8 cellular contexts compared by ENCODE assay signal in the genomic region with DNA sequence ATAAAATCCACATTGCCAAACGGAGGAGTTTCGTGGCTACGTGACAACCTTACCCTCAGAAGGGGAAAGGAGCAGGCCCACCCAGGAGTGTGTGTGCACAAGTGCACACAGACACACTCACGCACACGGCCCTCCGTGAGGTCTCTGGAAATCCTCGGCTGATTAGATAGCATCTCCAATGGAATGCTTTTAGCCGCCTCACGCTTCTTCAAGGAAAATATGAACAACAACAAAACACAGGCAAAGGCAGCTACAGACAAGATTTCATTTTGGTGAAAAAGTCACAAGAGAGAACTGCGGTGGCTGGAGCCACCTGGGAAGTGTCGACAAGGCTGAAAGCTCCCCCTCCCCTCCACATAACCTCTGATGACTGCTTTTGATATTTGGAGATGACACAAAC.
"Had no signal": no experiment of that assay in that cellular context is flagged by ENCODE, and none has a peak within 500 bp of the region (broad histone marks: within the 10 kb centered on the region; RNA-seq: fewer than 3 reads in every experiment).

No MANE protein-coding gene starts in this region.

- H3K36me3 ChIP-seq: HAP-1 had no signal

- H3K9ac ChIP-seq: GM23248 had no signal

- H2AFZ ChIP-seq: GM23248 had no signal

- FAIRE-seq: HTR-8/SVneo had no signal

- H3K4me1 ChIP-seq: HAP-1 had no signal

- H3K9me3 ChIP-seq: HAP-1 had no signal

- H3K27ac ChIP-seq: GM23248 had no signal

- ATAC-seq: HCT116 had no signal

- DNase-seq: GM23248, GOT3, H7, HFFc6, IMR-90 had no signal

- H3K4me3 ChIP-seq: GM23248, HAP-1 had no signal
